ENCODE assay signal across 30 cellular contexts in genomic region chr7:148287538-148287937, GRCh38.
"Had no signal": no experiment of that assay in that cellular context is flagged by ENCODE, and none has a peak within 500 bp of the region (broad histone marks: within the 10 kb centered on the region; RNA-seq: fewer than 3 reads in every experiment).

No MANE protein-coding gene starts in this region.

- H3K27ac ChIP-seq: ascending aorta, brain microvascular endothelial cell, coronary artery, dorsolateral prefrontal cortex, epithelial cell of prostate, esophagus squamous epithelium, gastroesophageal sphincter, heart right ventricle had no signal

- H3K27ac Mint-ChIP-seq: activated CD4-positive, alpha-beta memory T cell treated with anti-CD3 and anti-CD28 coated beads, Interleukin-2, amount 10 ng/mL, durations not matched to agents 7 days and 5 days; activated CD4-positive, alpha-beta T cell treated with anti-CD3 and anti-CD28 coated beads, Interleukin-2, amount 10 ng/mL, durations not matched to agents 7 days and 5 days; activated naive CD4-positive, alpha-beta T cell treated with anti-CD3 and anti-CD28 coated beads, Interleukin-2, amount 10 ng/mL, durations not matched to agents 7 days and 5 days; activated naive CD4-positive, alpha-beta T cell treated with anti-CD3 and anti-CD28 coated beads, Interleukin-2, amount 50 U/mL, for 72 hours; activated naive CD8-positive, alpha-beta T cell treated with anti-CD3 and anti-CD28 coated beads, Interleukin-2, amount 10 ng/mL, durations not matched to agents 7 days and 5 days; activated T-cell treated with anti-CD3 and anti-CD28 coated beads, Interleukin-2, amount 50 U/mL, for 24 hours; activated T-cell treated with anti-CD3 and anti-CD28 coated beads, Interleukin-2, amount 50 U/mL, for 72 hours; dendritic cell treated with granulocyte-macrophage colony-stimulating factor and Interleukin-4, amounts not matched to agents 40 ng/mL and 50 ng/mL, for 4 days; effector memory CD8-positive, alpha-beta T cell; T-helper 17 cell; T-helper 2 cell treated with Interferon-gamma antibody and Interleukin-4, amounts not matched to agents 5 μg/mL and 100 μg/mL, for 36 hours had no signal

- DNase-seq: activated CD4-positive, alpha-beta memory T cell treated with anti-CD3 and anti-CD28 coated beads, Interleukin-2, amount 10 ng/mL, durations not matched to agents 7 days and 5 days; activated CD4-positive, alpha-beta T cell treated with anti-CD3 and anti-CD28 coated beads for 1 hour; activated CD4-positive, alpha-beta T cell treated with anti-CD3 and anti-CD28 coated beads for 4 hours; activated CD4-positive, alpha-beta T cell treated with anti-CD3 and anti-CD28 coated beads, Interleukin-2, amount 10 ng/mL, durations not matched to agents 7 days and 5 days; activated CD4-positive, alpha-beta T cell treated with anti-CD3 and anti-CD28 coated beads, Interleukin-2, amount 50 U/mL, for 4 hours; activated CD8-positive, alpha-beta memory T cell treated with anti-CD3 and anti-CD28 coated beads, Interleukin-2, amount 50 U/mL, for 48 hours; activated gamma-delta T cell; activated naive CD4-positive, alpha-beta T cell; activated naive CD4-positive, alpha-beta T cell treated with anti-CD3 and anti-CD28 coated beads, Interleukin-2, amount 10 ng/mL, durations not matched to agents 7 days and 5 days; activated naive CD8-positive, alpha-beta T cell treated with anti-CD3 and anti-CD28 coated beads, Interleukin-2, amount 10 ng/mL, durations not matched to agents 7 days and 5 days; activated T-cell treated with anti-CD3 and anti-CD28 coated beads for 4 hours; activated T-cell treated with anti-CD3 and anti-CD28 coated beads, Interleukin-2, amount 50 U/mL, for 24 hours; activated T-cell treated with anti-CD3 and anti-CD28 coated beads, Interleukin-2, amount 50 U/mL, for 72 hours; brain microvascular endothelial cell; dorsolateral prefrontal cortex; effector memory CD8-positive, alpha-beta T cell; esophagus squamous epithelium; foreskin melanocyte; heart right ventricle; T-helper 1 cell; T-helper 17 cell; T1000 had no signal

- H3K4me3 Mint-ChIP-seq: activated CD4-positive, alpha-beta memory T cell treated with anti-CD3 and anti-CD28 coated beads, Interleukin-2, amount 10 ng/mL, durations not matched to agents 7 days and 5 days; activated CD4-positive, alpha-beta T cell treated with anti-CD3 and anti-CD28 coated beads, Interleukin-2, amount 10 ng/mL, durations not matched to agents 7 days and 5 days; activated naive CD4-positive, alpha-beta T cell treated with anti-CD3 and anti-CD28 coated beads, Interleukin-2, amount 10 ng/mL, durations not matched to agents 7 days and 5 days; activated naive CD8-positive, alpha-beta T cell treated with anti-CD3 and anti-CD28 coated beads, Interleukin-2, amount 10 ng/mL, durations not matched to agents 7 days and 5 days; activated T-cell treated with anti-CD3 and anti-CD28 coated beads, Interleukin-2, amount 50 U/mL, for 24 hours; activated T-cell treated with anti-CD3 and anti-CD28 coated beads, Interleukin-2, amount 50 U/mL, for 72 hours; central memory CD8-positive, alpha-beta T cell; dendritic cell treated with granulocyte-macrophage colony-stimulating factor and Interleukin-4, amounts not matched to agents 40 ng/mL and 50 ng/mL, for 4 days; effector memory CD8-positive, alpha-beta T cell; T-helper 17 cell; T-helper 2 cell treated with Interferon-gamma antibody and Interleukin-4, amounts not matched to agents 5 μg/mL and 100 μg/mL, for 36 hours had no signal

- ATAC-seq: activated naive CD4-positive, alpha-beta T cell treated with anti-CD3 and anti-CD28 coated beads, Interleukin-2, amount 50 U/mL, for 72 hours; activated T-cell treated with anti-CD3 and anti-CD28 coated beads, Interleukin-2, amount 50 U/mL, for 72 hours; effector memory CD8-positive, alpha-beta T cell; gastroesophageal sphincter; heart right ventricle; T-helper 17 cell had no signal

- H3K36me3 ChIP-seq: ascending aorta, brain microvascular endothelial cell, esophagus squamous epithelium, gastroesophageal sphincter, heart right ventricle had no signal

- H3K27me3 ChIP-seq: ascending aorta, brain microvascular endothelial cell, dorsolateral prefrontal cortex, esophagus squamous epithelium, gastroesophageal sphincter had no signal

- H3K9me3 ChIP-seq: ascending aorta, esophagus squamous epithelium, gastroesophageal sphincter had no signal

- H3K4me1 Mint-ChIP-seq: activated CD4-positive, alpha-beta memory T cell treated with anti-CD3 and anti-CD28 coated beads, Interleukin-2, amount 10 ng/mL, durations not matched to agents 7 days and 5 days; activated CD4-positive, alpha-beta T cell treated with anti-CD3 and anti-CD28 coated beads, Interleukin-2, amount 10 ng/mL, durations not matched to agents 7 days and 5 days; activated naive CD4-positive, alpha-beta T cell treated with anti-CD3 and anti-CD28 coated beads, Interleukin-2, amount 10 ng/mL, durations not matched to agents 7 days and 5 days; activated naive CD8-positive, alpha-beta T cell treated with anti-CD3 and anti-CD28 coated beads, Interleukin-2, amount 10 ng/mL, durations not matched to agents 7 days and 5 days; central memory CD8-positive, alpha-beta T cell had no signal

- H3K27me3 Mint-ChIP-seq: dendritic cell treated with granulocyte-macrophage colony-stimulating factor and Interleukin-4, amounts not matched to agents 40 ng/mL and 50 ng/mL, for 4 days had no signal

- H3K4me1 ChIP-seq: ascending aorta, esophagus squamous epithelium, heart right ventricle had no signal

- H3K4me3 ChIP-seq: ascending aorta, coronary artery, dorsolateral prefrontal cortex, esophagus squamous epithelium, gastroesophageal sphincter, heart right ventricle had no signal

- H3K36me3 Mint-ChIP-seq: activated naive CD4-positive, alpha-beta T cell treated with anti-CD3 and anti-CD28 coated beads, Interleukin-2, amount 10 ng/mL, durations not matched to agents 7 days and 5 days; activated naive CD8-positive, alpha-beta T cell treated with anti-CD3 and anti-CD28 coated beads, Interleukin-2, amount 10 ng/mL, durations not matched to agents 7 days and 5 days had no signal

- H3K9me3 Mint-ChIP-seq: activated CD4-positive, alpha-beta memory T cell treated with anti-CD3 and anti-CD28 coated beads, Interleukin-2, amount 10 ng/mL, durations not matched to agents 7 days and 5 days; activated CD4-positive, alpha-beta T cell treated with anti-CD3 and anti-CD28 coated beads, Interleukin-2, amount 10 ng/mL, durations not matched to agents 7 days and 5 days; activated naive CD4-positive, alpha-beta T cell treated with anti-CD3 and anti-CD28 coated beads, Interleukin-2, amount 10 ng/mL, durations not matched to agents 7 days and 5 days; activated naive CD8-positive, alpha-beta T cell treated with anti-CD3 and anti-CD28 coated beads, Interleukin-2, amount 10 ng/mL, durations not matched to agents 7 days and 5 days; activated T-cell treated with anti-CD3 and anti-CD28 coated beads, Interleukin-2, amount 50 U/mL, for 72 hours; central memory CD8-positive, alpha-beta T cell; effector memory CD8-positive, alpha-beta T cell; T-helper 2 cell treated with Interferon-gamma antibody and Interleukin-4, amounts not matched to agents 5 μg/mL and 100 μg/mL, for 36 hours had no signal
